Comparison of ENCODE assay signal across 21 cellular contexts in the genomic region with DNA sequence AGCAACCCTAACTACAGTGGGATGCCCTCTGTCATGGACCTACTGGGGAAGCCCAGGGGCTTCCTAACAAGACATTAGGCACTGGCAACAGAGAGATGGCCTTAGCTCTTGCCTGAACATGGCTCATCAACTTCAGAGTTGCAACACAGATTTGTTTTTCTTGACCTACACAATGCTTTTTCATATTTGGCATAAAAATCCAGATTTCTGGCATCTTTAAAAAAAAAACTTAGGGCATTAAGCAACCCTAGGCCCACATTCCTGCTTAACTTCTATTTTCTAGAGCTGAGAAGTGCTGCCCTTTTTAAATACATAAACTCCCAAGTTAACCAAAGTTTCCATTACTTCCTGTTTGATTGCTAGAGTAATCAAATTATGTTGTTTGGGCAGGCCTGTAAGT. TPM values are rescaled to one million over a fixed set of nuclear protein-coding genes. Genes with fewer than 3 reads are reported as not detected.
DNase-seq lines count a peak whose midpoint lies in the region; ATAC-seq and TF ChIP-seq lines count a peak whose summit lies in the region.
"Had no signal": no experiment of that assay in that cellular context is flagged by ENCODE, and none has a peak within 500 bp of the region (broad histone marks: within the 10 kb centered on the region; RNA-seq: fewer than 3 reads in every experiment).

No MANE protein-coding gene starts in this region.

- H3K4me3 ChIP-seq in AG10803 (ENCODE audit: low read length) (no peak overlapping the region), cardiac fibroblast (replicated peaks in 1 of 2; ENCODE audit: low read depth in 2 of 2, low read length in 2 of 2) (no peak overlapping the region), fibroblast of pulmonary artery (replicated peaks; ENCODE audit: low read depth, low read length) (no peak overlapping the region)
- H3K4me3 ChIP-seq: Peyer's patch had no signal

- ATAC-seq in omental fat pad (ENCODE audit: low FRiP score) = peak; percentile 31
- ATAC-seq in HG03108 (IDR thresholded peaks at IDR 0.05; ENCODE audit: unreplicated experiment) = no peak

- no peak for TF ChIP-seq CTCF in AG10803 (conservative IDR thresholded peaks at IDR 0.05; ENCODE audit: low read length)
- TF ChIP-seq CTCF in cardiac fibroblast (IDR thresholded peaks at IDR 0.05; ENCODE audit: low read depth, low read length) = no peak
- no peak for TF ChIP-seq CTCF in fibroblast of pulmonary artery (IDR thresholded peaks at IDR 0.05; ENCODE audit: low read length, missing control alignments)
- no peak for TF ChIP-seq CTCF in omental fat pad (IDR thresholded peaks at IDR 0.05)

- DNase-seq in AG10803 (ENCODE audit: low read depth) = peak; percentile 78
- DNase-seq in cardiac fibroblast (ENCODE audit: low read depth in 2 of 2) = peak; percentile 46 to 51
- DNase-seq in fibroblast of pulmonary artery (ENCODE audit: low read depth) = peak; percentile 45
- no peak for DNase-seq in omental fat pad (ENCODE audit: low spot score)
- DNase-seq in stimulated activated CD4-positive, alpha-beta T cell treated with anti-CD3 and anti-CD28 coated beads, Interleukin-15, amount 100 ng/mL, for 24 hours = no peak
- DNase-seq in OCI-M1 (lab: John Stamatoyannopoulos, UW) = no peak
- no peak for DNase-seq in stimulated activated CD4-positive, alpha-beta T cell treated with anti-CD3 and anti-CD28 coated beads, Interleukin-2, amount 100 ng/mL, for 24 hours
- DNase-seq: Calu3, DND-41, H7, MM.1S, NCI-H1048, NCI-H1417 treated with DMSO at 0.1 percent for 48 hours, NCI-H1694 treated with DMSO at 0.1 percent for 48 hours, NCI-H2081, NCI-H226, NCI-H510A, NCI-H69, Peyer's patch, SHP77 treated with DMSO at 0.1 percent for 48 hours had no signal

RNA-seq across cellular contexts. Expression of gene GRIA1, which starts 8.0 kb away (rescaled TPM):
- total RNA-seq in omental fat pad = 1 to 10 TPM in 3 of 4 donors, not detected in 1; 1.7 to 9.6 (median 5.0) TPM
- total RNA-seq: Calu3 had no signal

Comparison
In these comparisons a context has a peak if more than half of its experiments do, and no peak if none do; other contexts are left out.
1. DNase-seq: peak in AG10803 (single experiment), cardiac fibroblast (2 of 2) and fibroblast of pulmonary artery (single experiment); none in omental fat pad (single experiment), stimulated activated CD4-positive, alpha-beta T cell treated with anti-CD3 and anti-CD28 coated beads, Interleukin-15, amount 100 ng/mL, for 24 hours (single experiment), OCI-M1 (single experiment) and stimulated activated CD4-positive, alpha-beta T cell treated with anti-CD3 and anti-CD28 coated beads, Interleukin-2, amount 100 ng/mL, for 24 hours (0 of 2).